Comparison of ENCODE assay signal across 1 cellular context in genomic region chrX:39816871-39817731, GRCh38.
TF ChIP-seq lines count a peak whose summit lies in the region.

No MANE protein-coding gene starts in this region.

TF ChIP-seq in IMR-90, 13 proteins besides CTCF, POLR2A, EP300 and RAD21:
- TF ChIP-seq USF2 (IDR thresholded peaks at IDR 0.05; ENCODE audit: low read depth, low read length) = no peak
- no peak for TF ChIP-seq RCOR1 (IDR thresholded peaks at IDR 0.05; ENCODE audit: insufficient replicate concordance, low read length)
- no peak for TF ChIP-seq MXI1 (IDR thresholded peaks at IDR 0.05; ENCODE audit: borderline replicate concordance, low read depth, low read length)
- TF ChIP-seq, protein P1, sequence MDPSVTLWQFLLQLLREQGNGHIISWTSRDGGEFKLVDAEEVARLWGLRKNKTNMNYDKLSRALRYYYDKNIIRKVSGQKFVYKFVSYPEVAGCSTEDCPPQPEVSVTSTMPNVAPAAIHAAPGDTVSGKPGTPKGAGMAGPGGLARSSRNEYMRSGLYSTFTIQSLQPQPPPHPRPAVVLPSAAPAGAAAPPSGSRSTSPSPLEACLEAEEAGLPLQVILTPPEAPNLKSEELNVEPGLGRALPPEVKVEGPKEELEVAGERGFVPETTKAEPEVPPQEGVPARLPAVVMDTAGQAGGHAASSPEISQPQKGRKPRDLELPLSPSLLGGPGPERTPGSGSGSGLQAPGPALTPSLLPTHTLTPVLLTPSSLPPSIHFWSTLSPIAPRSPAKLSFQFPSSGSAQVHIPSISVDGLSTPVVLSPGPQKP (IDR thresholded peaks at IDR 0.05; ENCODE audit: borderline replicate concordance, low read depth, low read length) = no peak
- 0 out of 2 replicates have a peak, but pooled peaks have one; percentile 2 for TF ChIP-seq SMC3 (IDR thresholded peaks at IDR 0.05; ENCODE audit: low read depth, low read length)
- TF ChIP-seq FOS (IDR thresholded peaks at IDR 0.05; ENCODE audit: low read depth, low read length) = no peak
